24 cellular contexts compared by ENCODE assay signal in genomic region chr5:143501176-143501840, GRCh38.
DNase-seq lines count a peak whose midpoint lies in the region; ATAC-seq and TF ChIP-seq lines count a peak whose summit lies in the region.
"Had no signal": no experiment of that assay in that cellular context is flagged by ENCODE, and none has a peak within 500 bp of the region (broad histone marks: within the 10 kb centered on the region; RNA-seq: fewer than 3 reads in every experiment).

No MANE protein-coding gene starts in this region.

- TF ChIP-seq EP300 in SK-N-SH (IDR thresholded peaks at IDR 0.05; ENCODE audit: borderline replicate concordance in 1 of 2, low read depth in 1 of 2, low read length in 1 of 2): no peak

- H3K4me1 ChIP-seq in SK-N-SH (ENCODE audit: control insufficient read depth in 1 of 2, insufficient read depth in 2 of 2, low read depth in 1 of 2, low read length in 1 of 2) (peaks cover 3 to 8% of the 10 kb centered on the region in 2 experiments; a peak in 2 of 4 replicates), aorta (ENCODE audit: control insufficient read depth in 1 of 2, insufficient read depth in 2 of 2, low read length in 2 of 2) (no peaks in the 10 kb centered on the region)
- H3K4me1 ChIP-seq: HAP-1 had no signal

- no peaks in the 10 kb centered on the region for H3K27me3 ChIP-seq in SK-N-SH (ENCODE audit: insufficient read depth)
- peaks cover 0 to 1% of the 10 kb centered on the region in 2 donors for H3K27me3 ChIP-seq in aorta (ENCODE audit: control insufficient read depth in 1 of 2, insufficient read depth in 2 of 2, low read length in 1 of 2)
- H3K27me3 ChIP-seq: gastrocnemius medialis, left lung, right lobe of liver, SJCRH30 had no signal

- no peaks in the 10 kb centered on the region for H3K36me3 ChIP-seq in SK-N-SH (replicated peaks in 1 of 2; ENCODE audit: control insufficient read depth in 1 of 2, insufficient read depth in 2 of 2, low read length in 1 of 2)
- H3K36me3 ChIP-seq in aorta (ENCODE audit: control insufficient read depth in 1 of 2, insufficient read depth in 2 of 2, low read length in 1 of 2): no peaks in the 10 kb centered on the region
- H3K36me3 ChIP-seq: gastrocnemius medialis, HAP-1, left lung, right lobe of liver, SJCRH30 had no signal

- no peak overlapping the region for H3K4me2 ChIP-seq in SK-N-SH

- no peaks in the 10 kb centered on the region for H4K20me1 ChIP-seq in SK-N-SH (ENCODE audit: insufficient read depth)

- intact Hi-C loops in left ventricle myocardium superior (cut with micrococcal nuclease): no loop called here
- intact Hi-C loops in cardiac septum (cut with DNase I): loop anchor here (10.0 kb wide), 1 partner anchor 323 kb away; no protein-coding TSS in a partner anchor
- intact Hi-C loops in aorta (cut with DNase I): loop anchor here in 1 of 2 donors (10.0 kb wide), 1 partner anchor 133 kb away; no protein-coding TSS in a partner anchor

- H2AFZ ChIP-seq in SK-N-SH (ENCODE audit: low read depth): no peak overlapping the region

- CTCF ChIA-PET in SK-N-SH (lab: Yijun Ruan, JAX): interaction anchor here (1.0 kb wide), 1 partner anchor 9 kb away, joined by 3 read pairs; no protein-coding TSS in a partner anchor

- H3K4me3 ChIP-seq in SK-N-SH (ENCODE audit: low read depth in 2 of 2, low read length in 1 of 2) (no peak overlapping the region), foreskin fibroblast (ENCODE audit: low read depth in 1 of 2, low read length in 2 of 2) (no peak overlapping the region), aorta (ENCODE audit: low read length in 2 of 2) (no peak overlapping the region)
- H3K4me3 ChIP-seq: gastrocnemius medialis, HAP-1, left lung, right lobe of liver, SJCRH30 had no signal

- TF ChIP-seq CTCF in SK-N-SH (IDR thresholded peaks at IDR 0.05): no peak
- no peak for TF ChIP-seq CTCF in foreskin fibroblast (IDR thresholded peaks at IDR 0.05; ENCODE audit: low read depth, low read length)

- DNase-seq in left ventricle myocardium superior: peak; percentile 44
- DNase-seq in cardiac septum (ENCODE audit: low spot score): no peak
- no peak for DNase-seq in SK-N-SH
- DNase-seq in foreskin fibroblast: peak; percentile 60 to 80
- DNase-seq in aorta: no peak
- no peak for DNase-seq in inferior parietal cortex (ENCODE audit: extremely low spot score)
- no peak for DNase-seq in DMS153 treated with DMSO at 0.1 percent for 48 hours (lab: John Stamatoyannopoulos, UW; ENCODE audit: unreplicated experiment)
- no peak for DNase-seq in left lobe of liver (ENCODE audit: low spot score)
- DNase-seq: ACHN; activated CD4-positive, CD25-positive, alpha-beta regulatory T cell treated with anti-CD3 and anti-CD28 coated beads, Interleukin-2, amount 50 U/mL, for 72 hours; activated CD8-positive, alpha-beta memory T cell treated with anti-CD3 and anti-CD28 coated beads, Interleukin-2, amount 10 ng/mL, durations not matched to agents 7 days and 5 days; activated effector memory CD4-positive, alpha-beta T cell treated with Interleukin-2 at 50 U/mL for 16 hours; amniotic stem cell; CD8-positive, alpha-beta memory T cell; left lung; NCI-H2029 treated with DMSO at 0.1 percent for 48 hours; NCI-H526; nucleus accumbens; right lobe of liver; SJCRH30; stimulated activated naive CD8-positive, alpha-beta T cell treated with anti-CD3 and anti-CD28 coated beads, Interleukin-15, amount 100 ng/mL, for 72 hours had no signal

- ATAC-seq in left ventricle myocardium superior: peak; percentile 25
- ATAC-seq in aorta (ENCODE audit: low FRiP score): peak; percentile 22
- ATAC-seq in left lobe of liver: no peak
- ATAC-seq: activated CD8-positive, alpha-beta memory T cell treated with anti-CD3 and anti-CD28 coated beads, Interleukin-2, amount 10 ng/mL, durations not matched to agents 7 days and 5 days; gastrocnemius medialis; left lung; right lobe of liver; stimulated activated naive CD8-positive, alpha-beta T cell treated with anti-CD3 and anti-CD28 coated beads, Interleukin-15, amount 100 ng/mL, for 72 hours had no signal

- POLR2A ChIA-PET in SK-N-SH (lab: Yijun Ruan, JAX): no interaction called here

- H3K9me3 ChIP-seq in SK-N-SH (no peaks in the 10 kb centered on the region), aorta (ENCODE audit: control insufficient read depth, low read length) (no peaks in the 10 kb centered on the region)
- H3K9me3 ChIP-seq: gastrocnemius medialis, HAP-1, left lung, right lobe of liver had no signal

- no peaks in the 10 kb centered on the region for H3K79me2 ChIP-seq in SK-N-SH (ENCODE audit: insufficient read depth)

- TF ChIP-seq RAD21 in SK-N-SH (IDR thresholded peaks at IDR 0.05; ENCODE audit: low read length): no peak

- H3F3A ChIP-seq in SK-N-SH (replicated peaks; ENCODE audit: insufficient read depth): peaks cover 4% of the 10 kb centered on the region

- H3K9ac ChIP-seq in SK-N-SH: no peak overlapping the region

- 79% methylated on average over 5 of the region's 5 CpGs for WGBS in SK-N-SH (ENCODE audit: low lambda C conversion rate)
- WGBS in aorta, 2 donors: 95 to 96% methylated on average over 5 of the region's 5 CpGs

- no peaks in the 10 kb centered on the region for H3K9me2 ChIP-seq in SK-N-SH

- H3K27ac ChIP-seq in SK-N-SH (ENCODE audit: low read depth in 2 of 2, low read length in 1 of 2) (peak overlapping the region in 1 of 2 experiments; percentile 34; a peak in 1 of 4 replicates), aorta (ENCODE audit: low read depth in 1 of 2, low read length in 2 of 2) (no peak overlapping the region)
- H3K27ac ChIP-seq: HL-60, left lung, right lobe of liver, SJCRH30 had no signal

TF ChIP-seq in SK-N-SH, 30 proteins besides CTCF, POLR2A, EP300 and RAD21:
- TF ChIP-seq ZBTB33 (IDR thresholded peaks at IDR 0.05; ENCODE audit: borderline replicate concordance, low read depth) (no peak), MXI1 (IDR thresholded peaks at IDR 0.05; ENCODE audit: low read depth, low read length) (no peak), NFIC (IDR thresholded peaks at IDR 0.05; ENCODE audit: borderline replicate concordance) (no peak), TCF12 (IDR thresholded peaks at IDR 0.05) (peak; percentile 47)

Comparison
In these comparisons a context has a peak if more than half of its experiments do, and no peak if none do; other contexts are left out.
1. DNase-seq: peak in left ventricle myocardium superior (single experiment) and foreskin fibroblast (2 of 2); none in cardiac septum (single experiment), SK-N-SH (single experiment), aorta (0 of 2), inferior parietal cortex (single experiment), DMS153 treated with DMSO at 0.1 percent for 48 hours (single experiment) and left lobe of liver (single experiment).